In genomic region chr17:3702035-3702539, GRCh38 we compare ENCODE assay signal across 3 cellular contexts. TPM values are rescaled to one million over a fixed set of nuclear protein-coding genes. Genes with fewer than 3 reads are reported as not detected.
"Had no signal": no experiment of that assay in that cellular context is flagged by ENCODE, and none has a peak within 500 bp of the region (broad histone marks: within the 10 kb centered on the region; RNA-seq: fewer than 3 reads in every experiment).

No MANE protein-coding gene starts in this region.

RNA-seq across cellular contexts. Expression of gene P2RX5, which starts 6.1 kb away (rescaled TPM):
- total RNA-seq: hepatocyte, left lobe of liver had no signal
- polyA plus RNA-seq: hepatocyte had no signal

RNA-seq across cellular contexts. Expression of gene HASPIN, which starts 21.6 kb away (rescaled TPM):
- polyA plus RNA-seq: pancreas had no signal
